2 cellular contexts compared by ENCODE assay signal in genomic region chr12:108581311-108582227, GRCh38.
TF ChIP-seq lines count a peak whose summit lies in the region.

No MANE protein-coding gene starts in this region.

TF ChIP-seq in GM23338, 12 proteins besides CTCF, POLR2A, EP300 and RAD21:
- no peak for TF ChIP-seq EZH2 (IDR thresholded peaks at IDR 0.05; ENCODE audit: low read depth, unreplicated experiment)
- no peak for TF ChIP-seq EZH2phosphoT487 (IDR thresholded peaks at IDR 0.05; ENCODE audit: unreplicated experiment)
- TF ChIP-seq, protein P1, sequence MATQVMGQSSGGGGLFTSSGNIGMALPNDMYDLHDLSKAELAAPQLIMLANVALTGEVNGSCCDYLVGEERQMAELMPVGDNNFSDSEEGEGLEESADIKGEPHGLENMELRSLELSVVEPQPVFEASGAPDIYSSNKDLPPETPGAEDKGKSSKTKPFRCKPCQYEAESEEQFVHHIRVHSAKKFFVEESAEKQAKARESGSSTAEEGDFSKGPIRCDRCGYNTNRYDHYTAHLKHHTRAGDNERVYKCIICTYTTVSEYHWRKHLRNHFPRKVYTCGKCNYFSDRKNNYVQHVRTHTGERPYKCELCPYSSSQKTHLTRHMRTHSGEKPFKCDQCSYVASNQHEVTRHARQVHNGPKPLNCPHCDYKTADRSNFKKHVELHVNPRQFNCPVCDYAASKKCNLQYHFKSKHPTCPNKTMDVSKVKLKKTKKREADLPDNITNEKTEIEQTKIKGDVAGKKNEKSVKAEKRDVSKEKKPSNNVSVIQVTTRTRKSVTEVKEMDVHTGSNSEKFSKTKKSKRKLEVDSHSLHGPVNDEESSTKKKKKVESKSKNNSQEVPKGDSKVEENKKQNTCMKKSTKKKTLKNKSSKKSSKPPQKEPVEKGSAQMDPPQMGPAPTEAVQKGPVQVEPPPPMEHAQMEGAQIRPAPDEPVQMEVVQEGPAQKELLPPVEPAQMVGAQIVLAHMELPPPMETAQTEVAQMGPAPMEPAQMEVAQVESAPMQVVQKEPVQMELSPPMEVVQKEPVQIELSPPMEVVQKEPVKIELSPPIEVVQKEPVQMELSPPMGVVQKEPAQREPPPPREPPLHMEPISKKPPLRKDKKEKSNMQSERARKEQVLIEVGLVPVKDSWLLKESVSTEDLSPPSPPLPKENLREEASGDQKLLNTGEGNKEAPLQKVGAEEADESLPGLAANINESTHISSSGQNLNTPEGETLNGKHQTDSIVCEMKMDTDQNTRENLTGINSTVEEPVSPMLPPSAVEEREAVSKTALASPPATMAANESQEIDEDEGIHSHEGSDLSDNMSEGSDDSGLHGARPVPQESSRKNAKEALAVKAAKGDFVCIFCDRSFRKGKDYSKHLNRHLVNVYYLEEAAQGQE (IDR thresholded peaks at IDR 0.05; ENCODE audit: unreplicated experiment): no peak
- TF ChIP-seq ETS1 (IDR thresholded peaks at IDR 0.05): no peak
TF ChIP-seq in GM23338: peak in this region for 0.

TF ChIP-seq in K562, 482 proteins besides CTCF, POLR2A, EP300 and RAD21:
- TF ChIP-seq RNF2 (IDR thresholded peaks at IDR 0.05) (no peak), HSF4 (CRISPR knock-in tag; IDR thresholded peaks at IDR 0.05; ENCODE audit: borderline replicate concordance) (no peak), ZSCAN29 (IDR thresholded peaks at IDR 0.05) (no peak), ZBTB33 (CRISPR knock-in tag; IDR thresholded peaks at IDR 0.05) (peak; percentile 70; the same call in 1 of the 2 replicates), ZNF785 (CRISPR knock-in tag; IDR thresholded peaks at IDR 0.05) (no peak), ZNF583 (CRISPR knock-in tag; IDR thresholded peaks at IDR 0.05) (no peak), NRF1 (conservative IDR thresholded peaks at IDR 0.05 in 1 of 2, IDR thresholded peaks at IDR 0.05 in 1 of 2) (peak; percentile 23 to 45; a peak in 2 of 4 replicates), CREB5 (CRISPR knock-in tag; IDR thresholded peaks at IDR 0.05) (no peak), ZEB2 (IDR thresholded peaks at IDR 0.05) (no peak), ZNF24 (IDR thresholded peaks at IDR 0.05) (peak; percentile 79; the same call in 1 of the 2 replicates), CEBPZ (IDR thresholded peaks at IDR 0.05; ENCODE audit: borderline replicate concordance, low read depth, low read length) (no peak), CXXC5 (CRISPR knock-in tag; IDR thresholded peaks at IDR 0.05) (no peak), MAFK (IDR thresholded peaks at IDR 0.05; ENCODE audit: low read length) (no peak), ATF4 (CRISPR knock-in tag; IDR thresholded peaks at IDR 0.05) (no peak), ZFP36 (IDR thresholded peaks at IDR 0.05; ENCODE audit: low read depth, low read length, partially characterized antibody) (peak; percentile 26)
- TF ChIP-seq, protein P2, sequence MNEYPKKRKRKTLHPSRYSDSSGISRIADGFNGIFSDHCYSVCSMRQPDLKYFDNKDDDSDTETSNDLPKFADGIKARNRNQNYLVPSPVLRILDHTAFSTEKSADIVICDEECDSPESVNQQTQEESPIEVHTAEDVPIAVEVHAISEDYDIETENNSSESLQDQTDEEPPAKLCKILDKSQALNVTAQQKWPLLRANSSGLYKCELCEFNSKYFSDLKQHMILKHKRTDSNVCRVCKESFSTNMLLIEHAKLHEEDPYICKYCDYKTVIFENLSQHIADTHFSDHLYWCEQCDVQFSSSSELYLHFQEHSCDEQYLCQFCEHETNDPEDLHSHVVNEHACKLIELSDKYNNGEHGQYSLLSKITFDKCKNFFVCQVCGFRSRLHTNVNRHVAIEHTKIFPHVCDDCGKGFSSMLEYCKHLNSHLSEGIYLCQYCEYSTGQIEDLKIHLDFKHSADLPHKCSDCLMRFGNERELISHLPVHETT (CRISPR knock-in tag; conservative IDR thresholded peaks at IDR 0.05 in 1 of 2, IDR thresholded peaks at IDR 0.05 in 1 of 2): no peak
